In genomic region chr19:16985403-16985802, GRCh38 we compare ENCODE assay signal across 2 cellular contexts.
TF ChIP-seq lines count a peak whose summit lies in the region.

No MANE protein-coding gene starts in this region.

TF ChIP-seq in HepG2, 621 proteins besides CTCF, POLR2A, EP300 and RAD21:
- no peak for TF ChIP-seq SAP130 (CRISPR knock-in tag; IDR thresholded peaks at IDR 0.05; ENCODE audit: low read depth)
- TF ChIP-seq HNRNPK (IDR thresholded peaks at IDR 0.05; ENCODE audit: low read depth, low read length, poor library complexity, severe bottlenecking), result peak; percentile 40
- no peak for TF ChIP-seq WIZ (CRISPR knock-in tag; IDR thresholded peaks at IDR 0.05)
- TF ChIP-seq ZNF597 (CRISPR knock-in tag; IDR thresholded peaks at IDR 0.05), result no peak
- no peak for TF ChIP-seq ARID2 (CRISPR knock-in tag; IDR thresholded peaks at IDR 0.05; ENCODE audit: borderline replicate concordance)
- TF ChIP-seq NONO (IDR thresholded peaks at IDR 0.05), result no peak
- no peak for TF ChIP-seq NONO (CRISPR knock-in tag; conservative IDR thresholded peaks at IDR 0.05)
- TF ChIP-seq ZNF841 (CRISPR knock-in tag; IDR thresholded peaks at IDR 0.05; ENCODE audit: borderline replicate concordance), result no peak
- no peak for TF ChIP-seq ZNF335 (CRISPR knock-in tag; IDR thresholded peaks at IDR 0.05)
- TF ChIP-seq KLF12 (CRISPR knock-in tag; IDR thresholded peaks at IDR 0.05; ENCODE audit: borderline replicate concordance), result no peak
- TF ChIP-seq NFE2 (CRISPR knock-in tag; IDR thresholded peaks at IDR 0.05), result no peak
- no peak for TF ChIP-seq PHB2 (IDR thresholded peaks at IDR 0.05; ENCODE audit: partially characterized antibody)
- 0 out of 2 replicates have a peak, but pooled peaks have one; percentile 11 for TF ChIP-seq FOXA1 (IDR thresholded peaks at IDR 0.05)
- no peak for TF ChIP-seq FOXA1 (CRISPR knock-in tag; IDR thresholded peaks at IDR 0.05)
- no peak for TF ChIP-seq MIXL1 (CRISPR knock-in tag; IDR thresholded peaks at IDR 0.05)

TF ChIP-seq in K562, 482 proteins besides CTCF, POLR2A, EP300 and RAD21:
- TF ChIP-seq NCOR1 (IDR thresholded peaks at IDR 0.05) (no peak), ZBTB1 (CRISPR knock-in tag; IDR thresholded peaks at IDR 0.05; ENCODE audit: borderline replicate concordance, low read depth) (no peak), MAFG (tag; conservative IDR thresholded peaks at IDR 0.05) (no peak), TEAD4 (IDR thresholded peaks at IDR 0.05; ENCODE audit: low read length) (no peak), TEAD4 (CRISPR knock-in tag; IDR thresholded peaks at IDR 0.05; ENCODE audit: borderline replicate concordance) (no peak), FOXJ2 (tag; IDR thresholded peaks at IDR 0.05) (no peak), BDP1 (IDR thresholded peaks at IDR 0.05; ENCODE audit: insufficient read depth, insufficient read length) (no peak), CHD4 (IDR thresholded peaks at IDR 0.05; ENCODE audit: insufficient read depth, insufficient replicate concordance, low read depth, low read length, poor library complexity, severe bottlenecking) (no peak)
- TF ChIP-seq, protein P1, sequence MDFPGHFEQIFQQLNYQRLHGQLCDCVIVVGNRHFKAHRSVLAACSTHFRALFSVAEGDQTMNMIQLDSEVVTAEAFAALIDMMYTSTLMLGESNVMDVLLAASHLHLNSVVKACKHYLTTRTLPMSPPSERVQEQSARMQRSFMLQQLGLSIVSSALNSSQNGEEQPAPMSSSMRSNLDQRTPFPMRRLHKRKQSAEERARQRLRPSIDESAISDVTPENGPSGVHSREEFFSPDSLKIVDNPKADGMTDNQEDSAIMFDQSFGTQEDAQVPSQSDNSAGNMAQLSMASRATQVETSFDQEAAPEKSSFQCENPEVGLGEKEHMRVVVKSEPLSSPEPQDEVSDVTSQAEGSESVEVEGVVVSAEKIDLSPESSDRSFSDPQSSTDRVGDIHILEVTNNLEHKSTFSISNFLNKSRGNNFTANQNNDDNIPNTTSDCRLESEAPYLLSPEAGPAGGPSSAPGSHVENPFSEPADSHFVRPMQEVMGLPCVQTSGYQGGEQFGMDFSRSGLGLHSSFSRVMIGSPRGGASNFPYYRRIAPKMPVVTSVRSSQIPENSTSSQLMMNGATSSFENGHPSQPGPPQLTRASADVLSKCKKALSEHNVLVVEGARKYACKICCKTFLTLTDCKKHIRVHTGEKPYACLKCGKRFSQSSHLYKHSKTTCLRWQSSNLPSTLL (IDR thresholded peaks at IDR 0.05), result 0 out of 2 replicates have a peak, but pooled peaks have one; percentile 46
- TF ChIP-seq, protein P2, sequence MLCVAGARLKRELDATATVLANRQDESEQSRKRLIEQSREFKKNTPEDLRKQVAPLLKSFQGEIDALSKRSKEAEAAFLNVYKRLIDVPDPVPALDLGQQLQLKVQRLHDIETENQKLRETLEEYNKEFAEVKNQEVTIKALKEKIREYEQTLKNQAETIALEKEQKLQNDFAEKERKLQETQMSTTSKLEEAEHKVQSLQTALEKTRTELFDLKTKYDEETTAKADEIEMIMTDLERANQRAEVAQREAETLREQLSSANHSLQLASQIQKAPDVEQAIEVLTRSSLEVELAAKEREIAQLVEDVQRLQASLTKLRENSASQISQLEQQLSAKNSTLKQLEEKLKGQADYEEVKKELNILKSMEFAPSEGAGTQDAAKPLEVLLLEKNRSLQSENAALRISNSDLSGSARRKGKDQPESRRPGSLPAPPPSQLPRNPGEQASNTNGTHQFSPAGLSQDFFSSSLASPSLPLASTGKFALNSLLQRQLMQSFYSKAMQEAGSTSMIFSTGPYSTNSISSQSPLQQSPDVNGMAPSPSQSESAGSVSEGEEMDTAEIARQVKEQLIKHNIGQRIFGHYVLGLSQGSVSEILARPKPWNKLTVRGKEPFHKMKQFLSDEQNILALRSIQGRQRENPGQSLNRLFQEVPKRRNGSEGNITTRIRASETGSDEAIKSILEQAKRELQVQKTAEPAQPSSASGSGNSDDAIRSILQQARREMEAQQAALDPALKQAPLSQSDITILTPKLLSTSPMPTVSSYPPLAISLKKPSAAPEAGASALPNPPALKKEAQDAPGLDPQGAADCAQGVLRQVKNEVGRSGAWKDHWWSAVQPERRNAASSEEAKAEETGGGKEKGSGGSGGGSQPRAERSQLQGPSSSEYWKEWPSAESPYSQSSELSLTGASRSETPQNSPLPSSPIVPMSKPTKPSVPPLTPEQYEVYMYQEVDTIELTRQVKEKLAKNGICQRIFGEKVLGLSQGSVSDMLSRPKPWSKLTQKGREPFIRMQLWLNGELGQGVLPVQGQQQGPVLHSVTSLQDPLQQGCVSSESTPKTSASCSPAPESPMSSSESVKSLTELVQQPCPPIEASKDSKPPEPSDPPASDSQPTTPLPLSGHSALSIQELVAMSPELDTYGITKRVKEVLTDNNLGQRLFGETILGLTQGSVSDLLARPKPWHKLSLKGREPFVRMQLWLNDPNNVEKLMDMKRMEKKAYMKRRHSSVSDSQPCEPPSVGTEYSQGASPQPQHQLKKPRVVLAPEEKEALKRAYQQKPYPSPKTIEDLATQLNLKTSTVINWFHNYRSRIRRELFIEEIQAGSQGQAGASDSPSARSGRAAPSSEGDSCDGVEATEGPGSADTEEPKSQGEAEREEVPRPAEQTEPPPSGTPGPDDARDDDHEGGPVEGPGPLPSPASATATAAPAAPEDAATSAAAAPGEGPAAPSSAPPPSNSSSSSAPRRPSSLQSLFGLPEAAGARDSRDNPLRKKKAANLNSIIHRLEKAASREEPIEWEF (CRISPR knock-in tag; IDR thresholded peaks at IDR 0.05), result no peak
